In the genomic region with DNA sequence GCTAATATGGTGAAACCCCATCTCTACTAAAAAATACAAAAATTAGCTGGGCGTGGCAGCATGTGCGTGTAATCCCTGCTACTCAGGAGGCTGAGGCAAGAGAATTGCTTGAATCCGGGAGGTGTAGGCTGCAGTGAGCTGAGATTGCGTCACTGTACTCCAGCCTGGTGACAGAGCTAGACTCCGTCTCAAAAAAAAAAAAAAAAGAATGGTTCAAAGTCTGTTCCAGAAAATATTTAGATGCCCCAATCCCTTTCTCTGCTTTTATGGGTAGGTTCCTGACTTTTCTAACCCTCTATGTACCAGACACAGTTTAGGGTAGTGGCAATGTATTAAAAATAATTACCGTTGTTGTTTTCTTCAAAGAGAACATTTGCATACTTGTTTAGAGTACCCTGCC, we compare ENCODE assay signal across 1 cellular context.
TF ChIP-seq lines count a peak whose summit lies in the region.

No MANE protein-coding gene starts in this region.

TF ChIP-seq in HepG2, 621 proteins besides CTCF, POLR2A, EP300 and RAD21 (continued from another document and continues in another):
- TF ChIP-seq ZNF180 (CRISPR knock-in tag; IDR thresholded peaks at IDR 0.05; ENCODE audit: borderline replicate concordance, low read depth): no peak
- TF ChIP-seq, protein P1, sequence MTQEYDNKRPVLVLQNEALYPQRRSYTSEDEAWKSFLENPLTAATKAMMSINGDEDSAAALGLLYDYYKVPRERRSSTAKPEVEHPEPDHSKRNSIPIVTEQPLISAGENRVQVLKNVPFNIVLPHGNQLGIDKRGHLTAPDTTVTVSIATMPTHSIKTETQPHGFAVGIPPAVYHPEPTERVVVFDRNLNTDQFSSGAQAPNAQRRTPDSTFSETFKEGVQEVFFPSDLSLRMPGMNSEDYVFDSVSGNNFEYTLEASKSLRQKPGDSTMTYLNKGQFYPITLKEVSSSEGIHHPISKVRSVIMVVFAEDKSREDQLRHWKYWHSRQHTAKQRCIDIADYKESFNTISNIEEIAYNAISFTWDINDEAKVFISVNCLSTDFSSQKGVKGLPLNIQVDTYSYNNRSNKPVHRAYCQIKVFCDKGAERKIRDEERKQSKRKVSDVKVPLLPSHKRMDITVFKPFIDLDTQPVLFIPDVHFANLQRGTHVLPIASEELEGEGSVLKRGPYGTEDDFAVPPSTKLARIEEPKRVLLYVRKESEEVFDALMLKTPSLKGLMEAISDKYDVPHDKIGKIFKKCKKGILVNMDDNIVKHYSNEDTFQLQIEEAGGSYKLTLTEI (CRISPR knock-in tag; conservative IDR thresholded peaks at IDR 0.05): no peak
- TF ChIP-seq, protein P2, sequence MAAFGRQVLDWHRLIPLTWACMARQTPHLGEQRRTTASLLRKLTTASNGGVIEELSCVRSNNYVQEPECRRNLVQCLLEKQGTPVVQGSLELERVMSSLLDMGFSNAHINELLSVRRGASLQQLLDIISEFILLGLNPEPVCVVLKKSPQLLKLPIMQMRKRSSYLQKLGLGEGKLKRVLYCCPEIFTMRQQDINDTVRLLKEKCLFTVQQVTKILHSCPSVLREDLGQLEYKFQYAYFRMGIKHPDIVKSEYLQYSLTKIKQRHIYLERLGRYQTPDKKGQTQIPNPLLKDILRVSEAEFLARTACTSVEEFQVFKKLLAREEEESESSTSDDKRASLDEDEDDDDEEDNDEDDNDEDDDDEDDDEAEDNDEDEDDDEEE (CRISPR knock-in tag; IDR thresholded peaks at IDR 0.05): no peak
- TF ChIP-seq NAIF1 (CRISPR knock-in tag; IDR thresholded peaks at IDR 0.05; ENCODE audit: borderline replicate concordance): no peak
- TF ChIP-seq, protein P3, sequence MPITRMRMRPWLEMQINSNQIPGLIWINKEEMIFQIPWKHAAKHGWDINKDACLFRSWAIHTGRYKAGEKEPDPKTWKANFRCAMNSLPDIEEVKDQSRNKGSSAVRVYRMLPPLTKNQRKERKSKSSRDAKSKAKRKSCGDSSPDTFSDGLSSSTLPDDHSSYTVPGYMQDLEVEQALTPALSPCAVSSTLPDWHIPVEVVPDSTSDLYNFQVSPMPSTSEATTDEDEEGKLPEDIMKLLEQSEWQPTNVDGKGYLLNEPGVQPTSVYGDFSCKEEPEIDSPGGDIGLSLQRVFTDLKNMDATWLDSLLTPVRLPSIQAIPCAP (CRISPR knock-in tag; IDR thresholded peaks at IDR 0.05; ENCODE audit: low read depth): no peak
- TF ChIP-seq, protein P4, sequence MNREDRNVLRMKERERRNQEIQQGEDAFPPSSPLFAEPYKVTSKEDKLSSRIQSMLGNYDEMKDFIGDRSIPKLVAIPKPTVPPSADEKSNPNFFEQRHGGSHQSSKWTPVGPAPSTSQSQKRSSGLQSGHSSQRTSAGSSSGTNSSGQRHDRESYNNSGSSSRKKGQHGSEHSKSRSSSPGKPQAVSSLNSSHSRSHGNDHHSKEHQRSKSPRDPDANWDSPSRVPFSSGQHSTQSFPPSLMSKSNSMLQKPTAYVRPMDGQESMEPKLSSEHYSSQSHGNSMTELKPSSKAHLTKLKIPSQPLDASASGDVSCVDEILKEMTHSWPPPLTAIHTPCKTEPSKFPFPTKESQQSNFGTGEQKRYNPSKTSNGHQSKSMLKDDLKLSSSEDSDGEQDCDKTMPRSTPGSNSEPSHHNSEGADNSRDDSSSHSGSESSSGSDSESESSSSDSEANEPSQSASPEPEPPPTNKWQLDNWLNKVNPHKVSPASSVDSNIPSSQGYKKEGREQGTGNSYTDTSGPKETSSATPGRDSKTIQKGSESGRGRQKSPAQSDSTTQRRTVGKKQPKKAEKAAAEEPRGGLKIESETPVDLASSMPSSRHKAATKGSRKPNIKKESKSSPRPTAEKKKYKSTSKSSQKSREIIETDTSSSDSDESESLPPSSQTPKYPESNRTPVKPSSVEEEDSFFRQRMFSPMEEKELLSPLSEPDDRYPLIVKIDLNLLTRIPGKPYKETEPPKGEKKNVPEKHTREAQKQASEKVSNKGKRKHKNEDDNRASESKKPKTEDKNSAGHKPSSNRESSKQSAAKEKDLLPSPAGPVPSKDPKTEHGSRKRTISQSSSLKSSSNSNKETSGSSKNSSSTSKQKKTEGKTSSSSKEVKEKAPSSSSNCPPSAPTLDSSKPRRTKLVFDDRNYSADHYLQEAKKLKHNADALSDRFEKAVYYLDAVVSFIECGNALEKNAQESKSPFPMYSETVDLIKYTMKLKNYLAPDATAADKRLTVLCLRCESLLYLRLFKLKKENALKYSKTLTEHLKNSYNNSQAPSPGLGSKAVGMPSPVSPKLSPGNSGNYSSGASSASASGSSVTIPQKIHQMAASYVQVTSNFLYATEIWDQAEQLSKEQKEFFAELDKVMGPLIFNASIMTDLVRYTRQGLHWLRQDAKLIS (CRISPR knock-in tag; IDR thresholded peaks at IDR 0.05): no peak
- no peak for TF ChIP-seq ZNF367 (CRISPR knock-in tag; IDR thresholded peaks at IDR 0.05; ENCODE audit: borderline replicate concordance)
- TF ChIP-seq ZNF460 (CRISPR knock-in tag; IDR thresholded peaks at IDR 0.05; ENCODE audit: borderline replicate concordance): no peak
- TF ChIP-seq POLR2AphosphoS5 (IDR thresholded peaks at IDR 0.05; ENCODE audit: low read depth, low read length): no peak
- TF ChIP-seq, protein P5, sequence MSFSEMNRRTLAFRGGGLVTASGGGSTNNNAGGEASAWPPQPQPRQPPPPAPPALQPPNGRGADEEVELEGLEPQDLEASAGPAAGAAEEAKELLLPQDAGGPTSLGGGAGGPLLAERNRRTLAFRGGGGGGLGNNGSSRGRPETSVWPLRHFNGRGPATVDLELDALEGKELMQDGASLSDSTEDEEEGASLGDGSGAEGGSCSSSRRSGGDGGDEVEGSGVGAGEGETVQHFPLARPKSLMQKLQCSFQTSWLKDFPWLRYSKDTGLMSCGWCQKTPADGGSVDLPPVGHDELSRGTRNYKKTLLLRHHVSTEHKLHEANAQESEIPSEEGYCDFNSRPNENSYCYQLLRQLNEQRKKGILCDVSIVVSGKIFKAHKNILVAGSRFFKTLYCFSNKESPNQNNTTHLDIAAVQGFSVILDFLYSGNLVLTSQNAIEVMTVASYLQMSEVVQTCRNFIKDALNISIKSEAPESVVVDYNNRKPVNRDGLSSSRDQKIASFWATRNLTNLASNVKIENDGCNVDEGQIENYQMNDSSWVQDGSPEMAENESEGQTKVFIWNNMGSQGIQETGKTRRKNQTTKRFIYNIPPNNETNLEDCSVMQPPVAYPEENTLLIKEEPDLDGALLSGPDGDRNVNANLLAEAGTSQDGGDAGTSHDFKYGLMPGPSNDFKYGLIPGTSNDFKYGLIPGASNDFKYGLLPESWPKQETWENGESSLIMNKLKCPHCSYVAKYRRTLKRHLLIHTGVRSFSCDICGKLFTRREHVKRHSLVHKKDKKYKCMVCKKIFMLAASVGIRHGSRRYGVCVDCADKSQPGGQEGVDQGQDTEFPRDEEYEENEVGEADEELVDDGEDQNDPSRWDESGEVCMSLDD (CRISPR knock-in tag; IDR thresholded peaks at IDR 0.05; ENCODE audit: borderline replicate concordance): no peak
- no peak for TF ChIP-seq STAT5B (CRISPR knock-in tag; IDR thresholded peaks at IDR 0.05)
- 0 out of 2 replicates have a peak, but pooled peaks have one; percentile 63 for TF ChIP-seq AKAP8 (CRISPR knock-in tag; IDR thresholded peaks at IDR 0.05)
- TF ChIP-seq, protein P6, sequence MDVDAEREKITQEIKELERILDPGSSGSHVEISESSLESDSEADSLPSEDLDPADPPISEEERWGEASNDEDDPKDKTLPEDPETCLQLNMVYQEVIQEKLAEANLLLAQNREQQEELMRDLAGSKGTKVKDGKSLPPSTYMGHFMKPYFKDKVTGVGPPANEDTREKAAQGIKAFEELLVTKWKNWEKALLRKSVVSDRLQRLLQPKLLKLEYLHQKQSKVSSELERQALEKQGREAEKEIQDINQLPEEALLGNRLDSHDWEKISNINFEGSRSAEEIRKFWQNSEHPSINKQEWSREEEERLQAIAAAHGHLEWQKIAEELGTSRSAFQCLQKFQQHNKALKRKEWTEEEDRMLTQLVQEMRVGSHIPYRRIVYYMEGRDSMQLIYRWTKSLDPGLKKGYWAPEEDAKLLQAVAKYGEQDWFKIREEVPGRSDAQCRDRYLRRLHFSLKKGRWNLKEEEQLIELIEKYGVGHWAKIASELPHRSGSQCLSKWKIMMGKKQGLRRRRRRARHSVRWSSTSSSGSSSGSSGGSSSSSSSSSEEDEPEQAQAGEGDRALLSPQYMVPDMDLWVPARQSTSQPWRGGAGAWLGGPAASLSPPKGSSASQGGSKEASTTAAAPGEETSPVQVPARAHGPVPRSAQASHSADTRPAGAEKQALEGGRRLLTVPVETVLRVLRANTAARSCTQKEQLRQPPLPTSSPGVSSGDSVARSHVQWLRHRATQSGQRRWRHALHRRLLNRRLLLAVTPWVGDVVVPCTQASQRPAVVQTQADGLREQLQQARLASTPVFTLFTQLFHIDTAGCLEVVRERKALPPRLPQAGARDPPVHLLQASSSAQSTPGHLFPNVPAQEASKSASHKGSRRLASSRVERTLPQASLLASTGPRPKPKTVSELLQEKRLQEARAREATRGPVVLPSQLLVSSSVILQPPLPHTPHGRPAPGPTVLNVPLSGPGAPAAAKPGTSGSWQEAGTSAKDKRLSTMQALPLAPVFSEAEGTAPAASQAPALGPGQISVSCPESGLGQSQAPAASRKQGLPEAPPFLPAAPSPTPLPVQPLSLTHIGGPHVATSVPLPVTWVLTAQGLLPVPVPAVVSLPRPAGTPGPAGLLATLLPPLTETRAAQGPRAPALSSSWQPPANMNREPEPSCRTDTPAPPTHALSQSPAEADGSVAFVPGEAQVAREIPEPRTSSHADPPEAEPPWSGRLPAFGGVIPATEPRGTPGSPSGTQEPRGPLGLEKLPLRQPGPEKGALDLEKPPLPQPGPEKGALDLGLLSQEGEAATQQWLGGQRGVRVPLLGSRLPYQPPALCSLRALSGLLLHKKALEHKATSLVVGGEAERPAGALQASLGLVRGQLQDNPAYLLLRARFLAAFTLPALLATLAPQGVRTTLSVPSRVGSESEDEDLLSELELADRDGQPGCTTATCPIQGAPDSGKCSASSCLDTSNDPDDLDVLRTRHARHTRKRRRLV (CRISPR knock-in tag; IDR thresholded peaks at IDR 0.05): peak; percentile 65; the same call in 1 of the 2 replicates
- TF ChIP-seq, protein P7, sequence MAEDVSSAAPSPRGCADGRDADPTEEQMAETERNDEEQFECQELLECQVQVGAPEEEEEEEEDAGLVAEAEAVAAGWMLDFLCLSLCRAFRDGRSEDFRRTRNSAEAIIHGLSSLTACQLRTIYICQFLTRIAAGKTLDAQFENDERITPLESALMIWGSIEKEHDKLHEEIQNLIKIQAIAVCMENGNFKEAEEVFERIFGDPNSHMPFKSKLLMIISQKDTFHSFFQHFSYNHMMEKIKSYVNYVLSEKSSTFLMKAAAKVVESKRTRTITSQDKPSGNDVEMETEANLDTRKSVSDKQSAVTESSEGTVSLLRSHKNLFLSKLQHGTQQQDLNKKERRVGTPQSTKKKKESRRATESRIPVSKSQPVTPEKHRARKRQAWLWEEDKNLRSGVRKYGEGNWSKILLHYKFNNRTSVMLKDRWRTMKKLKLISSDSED (CRISPR knock-in tag; IDR thresholded peaks at IDR 0.05): no peak
- TF ChIP-seq FOXO1 (CRISPR knock-in tag; IDR thresholded peaks at IDR 0.05): no peak
- no peak for TF ChIP-seq ZNF703 (CRISPR knock-in tag; IDR thresholded peaks at IDR 0.05; ENCODE audit: borderline replicate concordance)
- no peak for TF ChIP-seq ZNF124 (CRISPR knock-in tag; IDR thresholded peaks at IDR 0.05)
- no peak for TF ChIP-seq SMYD3 (CRISPR knock-in tag; IDR thresholded peaks at IDR 0.05)
- no peak; the same call in 1 of the 2 replicates for TF ChIP-seq FOXK1 (CRISPR knock-in tag; IDR thresholded peaks at IDR 0.05; ENCODE audit: borderline replicate concordance, low read depth)
- no peak for TF ChIP-seq MAFG (CRISPR knock-in tag; IDR thresholded peaks at IDR 0.05)
- TF ChIP-seq HMG20A (CRISPR knock-in tag; IDR thresholded peaks at IDR 0.05; ENCODE audit: borderline replicate concordance): 0 out of 2 replicates have a peak, but pooled peaks have one; percentile 35
- TF ChIP-seq ZFP90 (CRISPR knock-in tag; IDR thresholded peaks at IDR 0.05; ENCODE audit: borderline replicate concordance): no peak; the same call in 1 of the 2 replicates
- no peak for TF ChIP-seq HNRNPUL1 (IDR thresholded peaks at IDR 0.05; ENCODE audit: low read depth, low read length)
- no peak for TF ChIP-seq MEF2D (CRISPR knock-in tag; IDR thresholded peaks at IDR 0.05)
- TF ChIP-seq, protein P8, sequence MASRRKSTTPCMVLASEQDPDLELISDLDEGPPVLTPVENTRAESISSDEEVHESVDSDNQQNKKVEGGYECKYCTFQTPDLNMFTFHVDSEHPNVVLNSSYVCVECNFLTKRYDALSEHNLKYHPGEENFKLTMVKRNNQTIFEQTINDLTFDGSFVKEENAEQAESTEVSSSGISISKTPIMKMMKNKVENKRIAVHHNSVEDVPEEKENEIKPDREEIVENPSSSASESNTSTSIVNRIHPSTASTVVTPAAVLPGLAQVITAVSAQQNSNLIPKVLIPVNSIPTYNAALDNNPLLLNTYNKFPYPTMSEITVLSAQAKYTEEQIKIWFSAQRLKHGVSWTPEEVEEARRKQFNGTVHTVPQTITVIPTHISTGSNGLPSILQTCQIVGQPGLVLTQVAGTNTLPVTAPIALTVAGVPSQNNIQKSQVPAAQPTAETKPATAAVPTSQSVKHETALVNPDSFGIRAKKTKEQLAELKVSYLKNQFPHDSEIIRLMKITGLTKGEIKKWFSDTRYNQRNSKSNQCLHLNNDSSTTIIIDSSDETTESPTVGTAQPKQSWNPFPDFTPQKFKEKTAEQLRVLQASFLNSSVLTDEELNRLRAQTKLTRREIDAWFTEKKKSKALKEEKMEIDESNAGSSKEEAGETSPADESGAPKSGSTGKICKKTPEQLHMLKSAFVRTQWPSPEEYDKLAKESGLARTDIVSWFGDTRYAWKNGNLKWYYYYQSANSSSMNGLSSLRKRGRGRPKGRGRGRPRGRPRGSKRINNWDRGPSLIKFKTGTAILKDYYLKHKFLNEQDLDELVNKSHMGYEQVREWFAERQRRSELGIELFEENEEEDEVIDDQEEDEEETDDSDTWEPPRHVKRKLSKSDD (CRISPR knock-in tag; IDR thresholded peaks at IDR 0.05; ENCODE audit: low read depth): no peak
- TF ChIP-seq, protein P9, sequence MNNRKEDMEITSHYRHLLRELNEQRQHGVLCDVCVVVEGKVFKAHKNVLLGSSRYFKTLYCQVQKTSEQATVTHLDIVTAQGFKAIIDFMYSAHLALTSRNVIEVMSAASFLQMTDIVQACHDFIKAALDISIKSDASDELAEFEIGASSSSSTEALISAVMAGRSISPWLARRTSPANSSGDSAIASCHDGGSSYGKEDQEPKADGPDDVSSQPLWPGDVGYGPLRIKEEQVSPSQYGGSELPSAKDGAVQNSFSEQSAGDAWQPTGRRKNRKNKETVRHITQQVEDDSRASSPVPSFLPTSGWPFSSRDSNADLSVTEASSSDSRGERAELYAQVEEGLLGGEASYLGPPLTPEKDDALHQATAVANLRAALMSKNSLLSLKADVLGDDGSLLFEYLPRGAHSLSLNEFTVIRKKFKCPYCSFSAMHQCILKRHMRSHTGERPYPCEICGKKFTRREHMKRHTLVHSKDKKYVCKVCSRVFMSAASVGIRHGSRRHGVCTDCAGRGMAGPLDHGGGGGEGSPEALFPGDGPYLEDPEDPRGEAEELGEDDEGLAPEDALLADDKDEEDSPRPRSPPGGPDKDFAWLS (CRISPR knock-in tag; IDR thresholded peaks at IDR 0.05; ENCODE audit: borderline replicate concordance): no peak
- TF ChIP-seq NR1H2 (CRISPR knock-in tag; IDR thresholded peaks at IDR 0.05; ENCODE audit: borderline replicate concordance, low read depth): no peak
- TF ChIP-seq ZNF605 (CRISPR knock-in tag; IDR thresholded peaks at IDR 0.05): no peak; the same call in 1 of the 2 replicates
- TF ChIP-seq FOSL1 (CRISPR knock-in tag; IDR thresholded peaks at IDR 0.05; ENCODE audit: borderline replicate concordance): no peak
- TF ChIP-seq, protein P10, sequence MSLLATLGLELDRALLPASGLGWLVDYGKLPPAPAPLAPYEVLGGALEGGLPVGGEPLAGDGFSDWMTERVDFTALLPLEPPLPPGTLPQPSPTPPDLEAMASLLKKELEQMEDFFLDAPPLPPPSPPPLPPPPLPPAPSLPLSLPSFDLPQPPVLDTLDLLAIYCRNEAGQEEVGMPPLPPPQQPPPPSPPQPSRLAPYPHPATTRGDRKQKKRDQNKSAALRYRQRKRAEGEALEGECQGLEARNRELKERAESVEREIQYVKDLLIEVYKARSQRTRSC (CRISPR knock-in tag; IDR thresholded peaks at IDR 0.05; ENCODE audit: low read depth): no peak
- TF ChIP-seq ZNF749 (CRISPR knock-in tag; IDR thresholded peaks at IDR 0.05; ENCODE audit: borderline replicate concordance): no peak
- TF ChIP-seq ZNF782 (CRISPR knock-in tag; IDR thresholded peaks at IDR 0.05; ENCODE audit: borderline replicate concordance): no peak
